22 cellular contexts compared by ENCODE assay signal in the genomic region with DNA sequence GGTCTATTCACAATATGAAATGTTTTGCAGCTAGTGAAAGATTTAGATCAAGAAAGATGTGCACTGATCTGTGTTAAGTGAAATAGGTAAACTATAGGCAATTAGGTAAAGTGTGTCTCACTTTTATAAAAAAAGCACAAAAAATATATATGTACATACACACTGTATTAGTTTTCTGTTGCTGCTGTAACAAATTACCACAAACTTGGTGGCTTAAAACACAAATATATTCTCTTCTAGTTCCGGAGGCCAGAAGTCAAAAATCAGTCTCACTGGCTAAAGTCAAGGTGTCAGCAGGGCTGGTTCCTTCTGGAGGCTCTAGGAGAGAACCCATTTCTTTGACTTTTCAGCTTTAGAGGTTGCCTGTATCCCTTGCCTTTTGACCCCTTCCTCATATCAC.
"Had no signal": no experiment of that assay in that cellular context is flagged by ENCODE, and none has a peak within 500 bp of the region (broad histone marks: within the 10 kb centered on the region; RNA-seq: fewer than 3 reads in every experiment).

No MANE protein-coding gene starts in this region.

- DNase-seq: MM.1S, NCI-H1092 treated with DMSO at 0.1 percent for 48 hours, NCI-H1436, NCI-H187, NCI-H2029, NCI-H2081 treated with DMSO at 0.1 percent for 48 hours, NCI-H2171, NCI-H226, NCI-H446, NCI-H510A, NCI-H524 treated with DMSO at 0.1 percent for 48 hours, NCI-H69, NCI-H774, PC-3, SHP77 treated with DMSO at 0.1 percent for 48 hours, SJCRH30, T-helper 1 cell had no signal

- H3K9me3 ChIP-seq: SJCRH30 had no signal

- ATAC-seq: Panc1, PC-3, SK-N-SH treated with all-trans-retinoic acid at 6 μM for 48 hours had no signal

- H3K27ac ChIP-seq: HL-60, KMS-11, RWPE1, SJCRH30 had no signal

- H3K4me1 ChIP-seq: SJCRH30 had no signal

- H3K27me3 ChIP-seq: SJCRH30 had no signal

- H3K4me3 ChIP-seq: SJCRH30 had no signal
